27 cellular contexts compared by ENCODE assay signal in genomic region chr1:91635763-91636162, GRCh38.
A peak's percentile ranks its signal among the peaks of the same experiment; 100 is the strongest.
DNase-seq lines count a peak whose midpoint lies in the region; ATAC-seq, FAIRE-seq and TF ChIP-seq lines count a peak whose summit lies in the region.
"Had no signal": no experiment of that assay in that cellular context is flagged by ENCODE, and none has a peak within 500 bp of the region (broad histone marks: within the 10 kb centered on the region; RNA-seq: fewer than 3 reads in every experiment).

No MANE protein-coding gene starts in this region.

- H3K27me3 ChIP-seq in mammary epithelial cell (ENCODE audit: insufficient read depth, low read length), result no peaks in the 10 kb centered on the region
- no peaks in the 10 kb centered on the region for H3K27me3 ChIP-seq in breast epithelium
- no peaks in the 10 kb centered on the region for H3K27me3 ChIP-seq in uterus
- H3K27me3 ChIP-seq: ascending aorta, left lung, neutrophil, sigmoid colon had no signal

- H3K9me3 ChIP-seq in mammary epithelial cell (replicated peaks; ENCODE audit: insufficient read depth, low read length) (no peaks in the 10 kb centered on the region), breast epithelium (no peaks in the 10 kb centered on the region), uterus (no peaks in the 10 kb centered on the region)
- H3K9me3 ChIP-seq: ascending aorta, neutrophil had no signal

- no peaks in the 10 kb centered on the region for H3K36me3 ChIP-seq in mammary epithelial cell (ENCODE audit: insufficient read depth, low read length)
- H3K36me3 ChIP-seq in breast epithelium, result no peaks in the 10 kb centered on the region
- no peaks in the 10 kb centered on the region for H3K36me3 ChIP-seq in uterus
- H3K36me3 ChIP-seq: ascending aorta, left lung, neutrophil, sigmoid colon had no signal

- H3K9ac ChIP-seq in mammary epithelial cell (ENCODE audit: insufficient read depth, low read length), result no peak overlapping the region

- CTCF ChIA-PET in mammary epithelial cell (lab: Charles Lee; ENCODE audit: low non-redundant PET), result no interaction called here

- in situ Hi-C loops in mammary epithelial cell (cut with MboI; ENCODE audit: low sequenced_read_pairs in 2 of 2), result no loop called here

- no peaks in the 10 kb centered on the region for H3K79me2 ChIP-seq in mammary epithelial cell (ENCODE audit: insufficient read depth, low read length)

- dilution Hi-C loops in mammary epithelial cell (cut with HindIII; ENCODE audit: low sequenced_read_pairs), result no loop called here

- TF ChIP-seq POLR2A in breast epithelium (IDR thresholded peaks at IDR 0.05), result no peak
- TF ChIP-seq POLR2A in uterus (IDR thresholded peaks at IDR 0.05), result no peak

- 88% methylated on average over 4 of the region's 4 CpGs for WGBS in mammary epithelial cell (ENCODE audit: low coverage, missing lambda C conversion rate)

- H3K4me3 ChIP-seq in mammary epithelial cell (replicated peaks in 1 of 3; ENCODE audit: insufficient read depth in 1 of 3, low read depth in 2 of 3, low read length in 3 of 3) (no peak overlapping the region), breast epithelium (no peak overlapping the region), uterus (no peak overlapping the region)
- H3K4me3 ChIP-seq: ascending aorta, coronary artery, left lung, sigmoid colon had no signal

- no peak for ATAC-seq in HG03135 (IDR thresholded peaks at IDR 0.05; ENCODE audit: unreplicated experiment)
- ATAC-seq: activated CD4-positive, CD25-positive, alpha-beta regulatory T cell treated with anti-CD3 and anti-CD28 coated beads, Interleukin-2, amount 50 U/mL, for 24 hours; esophagus mucosa; left lung; T-cell had no signal

- intact Hi-C loops in mammary epithelial cell (cut with micrococcal nuclease) (no loop called here), breast epithelium (cut with DNase I; ENCODE audit: low total_unique reads) (no loop called here), uterus (cut with DNase I; ENCODE audit: low total_unique reads) (no loop called here)

- no peak overlapping the region for H2AFZ ChIP-seq in mammary epithelial cell (ENCODE audit: low read depth, low read length)

- no peak for TF ChIP-seq CTCF in mammary epithelial cell (conservative IDR thresholded peaks at IDR 0.05 in 1 of 2, IDR thresholded peaks at IDR 0.05 in 1 of 2; ENCODE audit: extremely low read depth in 1 of 2, insufficient read depth in 1 of 2, low read depth in 1 of 2, low read length in 2 of 2)
- no peak for TF ChIP-seq CTCF in breast epithelium (IDR thresholded peaks at IDR 0.05)
- no peak for TF ChIP-seq CTCF in uterus (IDR thresholded peaks at IDR 0.05)

- no TSS peak for BruUV-seq in mammary epithelial cell (replicated peaks; lab: Mats Ljungman, UMichigan)

- H4K20me1 ChIP-seq in mammary epithelial cell (ENCODE audit: insufficient read depth, low read length), result no peaks in the 10 kb centered on the region

- H3K4me2 ChIP-seq in mammary epithelial cell (ENCODE audit: insufficient read depth, low read depth, low read length), result no peak overlapping the region

- H3K4me1 ChIP-seq in mammary epithelial cell (ENCODE audit: insufficient read depth, low read length) (no peaks in the 10 kb centered on the region), breast epithelium (no peaks in the 10 kb centered on the region), uterus (no peaks in the 10 kb centered on the region)
- H3K4me1 ChIP-seq: ascending aorta, left lung, sigmoid colon had no signal

- DNase-seq in mammary epithelial cell, result peak; percentile 45
- DNase-seq in breast epithelium (ENCODE audit: low spot score in 2 of 2), result no peak
- DNase-seq in RCC 7860 (ENCODE audit: low spot score), result peak; percentile 9
- peak; percentile 8 for DNase-seq in fibroblast of the conjunctiva (ENCODE audit: low read depth)
- DNase-seq in H4 (ENCODE audit: low spot score), result no peak
- no peak for DNase-seq in uterus
- no peak for DNase-seq in foreskin melanocyte
- DNase-seq: activated CD4-positive, alpha-beta T cell treated with anti-CD3 and anti-CD28 coated beads, Interleukin-2, amount 50 U/mL, for 48 hours; activated CD8-positive, alpha-beta memory T cell treated with anti-CD3 and anti-CD28 coated beads, Interleukin-2, amount 50 U/mL, for 4 hours; CD8-positive, alpha-beta memory T cell; GDM1; left lung; NCI-H1417; NCI-H2107; NCI-H446; NCI-H774; sigmoid colon; stimulated activated naive CD4-positive, alpha-beta T cell; T-cell had no signal

- no peak overlapping the region for H3K27ac ChIP-seq in mammary epithelial cell (ENCODE audit: insufficient read depth, low read depth, low read length)
- H3K27ac ChIP-seq in breast epithelium, result no peak overlapping the region
- no peak overlapping the region for H3K27ac ChIP-seq in uterus
- H3K27ac ChIP-seq: ascending aorta, coronary artery, left lung, neutrophil, RWPE1, sigmoid colon had no signal

- FAIRE-seq in RCC 7860 (lab: Jason Lieb, UNC), result no peak
- FAIRE-seq: TTC549 had no signal

Comparison
In these comparisons a context has a peak if more than half of its experiments do, and no peak if none do; other contexts are left out.
1. DNase-seq: peak in mammary epithelial cell (single experiment), RCC 7860 (single experiment) and fibroblast of the conjunctiva (single experiment); none in breast epithelium (0 of 2), H4 (single experiment), uterus (0 of 2) and foreskin melanocyte (single experiment).